Comparison of ENCODE assay signal across 1 cellular context in genomic region chr6:52255434-52255833, GRCh38.
TF ChIP-seq lines count a peak whose summit lies in the region.

No MANE protein-coding gene starts in this region.

TF ChIP-seq in GM23338, 12 proteins besides CTCF, POLR2A, EP300 and RAD21:
- no peak for TF ChIP-seq JUNB (IDR thresholded peaks at IDR 0.05; ENCODE audit: unreplicated experiment)
- TF ChIP-seq EZH2 (IDR thresholded peaks at IDR 0.05; ENCODE audit: low read depth, unreplicated experiment): no peak
- no peak for TF ChIP-seq POLR2AphosphoS5 (IDR thresholded peaks at IDR 0.05; ENCODE audit: low read depth)
- no peak for TF ChIP-seq ZNF331 (CRISPR knock-in tag; IDR thresholded peaks at IDR 0.05; ENCODE audit: low read depth)
TF ChIP-seq in GM23338: peak in this region for 0.
